26 cellular contexts compared by ENCODE assay signal in the genomic region with DNA sequence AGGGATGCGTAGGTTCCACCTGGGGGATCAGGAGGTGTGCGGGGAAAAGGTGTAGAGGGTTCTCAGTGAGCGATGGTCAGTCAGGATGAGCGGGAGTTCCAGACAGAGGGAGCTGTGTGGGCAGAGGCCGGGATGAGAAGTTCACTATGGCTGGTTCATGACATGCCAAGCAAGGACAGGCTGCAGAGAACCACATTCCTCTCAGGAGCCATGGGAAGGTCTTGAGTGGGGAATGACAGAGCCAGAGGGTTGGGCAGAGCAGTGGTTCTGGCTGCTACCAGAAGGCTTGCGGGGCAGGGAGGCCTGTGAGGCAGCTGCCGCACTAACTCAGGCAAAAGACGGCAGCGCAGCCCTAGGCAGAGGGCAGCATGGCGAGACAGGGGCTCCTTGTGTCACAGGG.
"Had no signal": no experiment of that assay in that cellular context is flagged by ENCODE, and none has a peak within 500 bp of the region (broad histone marks: within the 10 kb centered on the region; RNA-seq: fewer than 3 reads in every experiment).

No MANE protein-coding gene starts in this region.

- H2AFZ ChIP-seq: parathyroid adenoma had no signal

- H3K4me3 Mint-ChIP-seq: dendritic cell treated with granulocyte-macrophage colony-stimulating factor and Interleukin-4, amounts not matched to agents 40 ng/mL and 50 ng/mL, for 4 days; naive thymus-derived CD8-positive, alpha-beta T cell; stimulated activated memory B cell treated with anti-CD40 and anti-IgM and Interleukin-4, amounts not matched to agents 10 μg/mL and 1 μg/mL and 100 μg/mL, for 72 hours; type B pancreatic cell had no signal

- H3K9me3 Mint-ChIP-seq: dendritic cell treated with granulocyte-macrophage colony-stimulating factor and Interleukin-4, amounts not matched to agents 40 ng/mL and 50 ng/mL, for 4 days; naive thymus-derived CD8-positive, alpha-beta T cell; stimulated activated memory B cell treated with anti-CD40 and anti-IgM and Interleukin-4, amounts not matched to agents 10 μg/mL and 1 μg/mL and 100 μg/mL, for 72 hours; type B pancreatic cell had no signal

- H3K4me1 ChIP-seq: foreskin keratinocyte, heart right ventricle, parathyroid adenoma, prostate gland, right atrium auricular region, tibial artery had no signal

- H3K79me2 ChIP-seq: parathyroid adenoma had no signal

- H3K27ac ChIP-seq: colonic mucosa, esophagus muscularis mucosa, foreskin keratinocyte, heart right ventricle, left lung, parathyroid adenoma, prostate gland, right atrium auricular region, testis, tibial artery had no signal

- H3K27me3 ChIP-seq: colonic mucosa, foreskin keratinocyte, left lung, right atrium auricular region, testis had no signal

- FAIRE-seq: endothelial cell of umbilical vein, islet of Langerhans had no signal

- H3K4me3 ChIP-seq: colonic mucosa, esophagus muscularis mucosa, heart right ventricle, left lung, prostate gland, right atrium auricular region, testis, tibial artery had no signal

- H3K9me3 ChIP-seq: colonic mucosa, esophagus muscularis mucosa, heart right ventricle, left lung, prostate gland, right atrium auricular region, testis, tibial artery had no signal

- H3K27ac Mint-ChIP-seq: dendritic cell treated with granulocyte-macrophage colony-stimulating factor and Interleukin-4, amounts not matched to agents 40 ng/mL and 50 ng/mL, for 4 days; stimulated activated memory B cell treated with anti-CD40 and anti-IgM and Interleukin-4, amounts not matched to agents 10 μg/mL and 1 μg/mL and 100 μg/mL, for 72 hours; type B pancreatic cell had no signal

- H3K4me1 Mint-ChIP-seq: stimulated activated memory B cell treated with anti-CD40 and anti-IgM and Interleukin-4, amounts not matched to agents 10 μg/mL and 1 μg/mL and 100 μg/mL, for 72 hours had no signal

- DNase-seq: colonic mucosa; effector CD8-positive, alpha-beta T cell; foreskin keratinocyte; glutamatergic neuron; heart right ventricle; hippocampal formation; left cardiac atrium; left lung; mesenchymal stem cell; midbrain; naive thymus-derived CD8-positive, alpha-beta T cell; stimulated activated CD4-positive, alpha-beta T cell treated with anti-CD3 and anti-CD28 coated beads, Interleukin-4, amount 100 ng/mL, for 4 hours; stimulated activated naive CD8-positive, alpha-beta T cell treated with anti-CD3 and anti-CD28 coated beads, Interleukin-15, Interleukin-2, amounts not matched to agents 100 U/mL and 50 U/mL, for 24 hours; substantia nigra; testis; tibial artery had no signal

- H3K9ac ChIP-seq: parathyroid adenoma had no signal

- H3K36me3 ChIP-seq: colonic mucosa, esophagus muscularis mucosa, heart right ventricle, left lung, prostate gland, right atrium auricular region, tibial artery had no signal

- H3K36me3 Mint-ChIP-seq: naive thymus-derived CD8-positive, alpha-beta T cell; stimulated activated memory B cell treated with anti-CD40 and anti-IgM and Interleukin-4, amounts not matched to agents 10 μg/mL and 1 μg/mL and 100 μg/mL, for 72 hours; type B pancreatic cell had no signal

- ATAC-seq: foreskin keratinocyte; heart right ventricle; left cardiac atrium; left lung; naive thymus-derived CD8-positive, alpha-beta T cell; sciatic nerve; stimulated activated memory B cell treated with anti-CD40 and anti-IgM and Interleukin-4, amounts not matched to agents 10 μg/mL and 1 μg/mL and 100 μg/mL, for 72 hours; stimulated activated naive CD8-positive, alpha-beta T cell treated with anti-CD3 and anti-CD28 coated beads, Interleukin-15, Interleukin-2, amounts not matched to agents 100 U/mL and 50 U/mL, for 24 hours had no signal
